9 cellular contexts compared by ENCODE assay signal in genomic region chr15:31483924-31484368, GRCh38.
DNase-seq lines count a peak whose midpoint lies in the region; ATAC-seq lines count a peak whose summit lies in the region.
"Had no signal": no experiment of that assay in that cellular context is flagged by ENCODE, and none has a peak within 500 bp of the region (broad histone marks: within the 10 kb centered on the region; RNA-seq: fewer than 3 reads in every experiment).

No MANE protein-coding gene starts in this region.

- peak overlapping the region; percentile 37 for H3K4me3 ChIP-seq in iPS-15b (ENCODE audit: low read depth, low read length)
- H3K4me3 ChIP-seq: HAP-1 had no signal

- DNase-seq in T-cell (peak in 33 of 34 experiments; percentile 27 to 69 (median 46)), NCI-H2107 treated with DMSO at 0.1 percent for 48 hours (lab: John Stamatoyannopoulos, UW; ENCODE audit: unreplicated experiment) (no peak), NCI-H774 (lab: John Stamatoyannopoulos, UW) (no peak)
- peak; percentile 54 to 55 for DNase-seq in activated T-cell treated with anti-CD3 and anti-CD28 coated beads, Interleukin-2, amount 50 U/mL, for 72 hours
- DNase-seq in stimulated activated naive CD4-positive, alpha-beta T cell treated with Interleukin-2 at 50 U/mL for 16 hours (lab: John Stamatoyannopoulos, UW): peak; percentile 27
- DNase-seq: NCI-H1417 had no signal

- H3K27me3 Mint-ChIP-seq in T-cell: peaks cover 0 to 7% of the 10 kb centered on the region in 2 donors
- H3K27me3 Mint-ChIP-seq in activated T-cell treated with anti-CD3 and anti-CD28 coated beads, Interleukin-2, amount 50 U/mL, for 72 hours (ENCODE audit: low read depth): peaks cover 10% of the 10 kb centered on the region

- H3K27ac Mint-ChIP-seq in T-cell: peak overlapping the region; percentile 82 to 88
- peak overlapping the region; percentile 85 for H3K27ac Mint-ChIP-seq in activated T-cell treated with anti-CD3 and anti-CD28 coated beads, Interleukin-2, amount 50 U/mL, for 72 hours

- H3K27me3 ChIP-seq in iPS-15b (ENCODE audit: control insufficient read depth, insufficient read depth, low read length): peaks cover 45% of the 10 kb centered on the region

- peak overlapping the region; percentile 81 to 86 (median 84) for H3K4me3 Mint-ChIP-seq in T-cell
- peak overlapping the region; percentile 89 to 95 for H3K4me3 Mint-ChIP-seq in activated T-cell treated with anti-CD3 and anti-CD28 coated beads, Interleukin-2, amount 50 U/mL, for 72 hours

- ATAC-seq in T-cell (replicated peaks in 1 of 4) (peak; percentile 48 to 66 (median 64)), GM18873 (IDR thresholded peaks at IDR 0.05; ENCODE audit: low FRiP score, unreplicated experiment) (no peak)
- ATAC-seq in activated T-cell treated with anti-CD3 and anti-CD28 coated beads, Interleukin-2, amount 50 U/mL, for 72 hours (replicated peaks in 1 of 2): peak in 1 of 2 donors; percentile 6

- H3K36me3 Mint-ChIP-seq in T-cell: no peaks in the 10 kb centered on the region
- H3K36me3 Mint-ChIP-seq in activated T-cell treated with anti-CD3 and anti-CD28 coated beads, Interleukin-2, amount 50 U/mL, for 72 hours (ENCODE audit: insufficient read depth in 2 of 2): peaks cover 8 to 9% of the 10 kb centered on the region in 2 donors

- H3K9ac ChIP-seq in iPS-15b (ENCODE audit: low read depth, low read length): no peak overlapping the region

- H3K4me1 ChIP-seq in iPS-15b (ENCODE audit: control insufficient read depth, insufficient read depth, low read length): no peaks in the 10 kb centered on the region
- H3K4me1 ChIP-seq: HAP-1 had no signal

- H3K9me3 ChIP-seq in iPS-15b (ENCODE audit: control insufficient read depth, insufficient read depth, low read length): no peaks in the 10 kb centered on the region
- H3K9me3 ChIP-seq: HAP-1 had no signal

- H3K4me1 Mint-ChIP-seq in T-cell: peaks cover 46 to 74% (median 67%) of the 10 kb centered on the region in 3 donors
- peaks cover 76% of the 10 kb centered on the region for H3K4me1 Mint-ChIP-seq in activated T-cell treated with anti-CD3 and anti-CD28 coated beads, Interleukin-2, amount 50 U/mL, for 72 hours (ENCODE audit: low read depth)

- no peaks in the 10 kb centered on the region for H3K36me3 ChIP-seq in iPS-15b (ENCODE audit: control insufficient read depth, insufficient read depth, low read length)
- H3K36me3 ChIP-seq: HAP-1 had no signal

- H3K9me3 Mint-ChIP-seq in T-cell: no peaks in the 10 kb centered on the region
- H3K9me3 Mint-ChIP-seq in activated T-cell treated with anti-CD3 and anti-CD28 coated beads, Interleukin-2, amount 50 U/mL, for 72 hours: no peaks in the 10 kb centered on the region

- CTCF ChIA-PET in T-cell (lab: Charles Lee): interaction anchor here in 1 of 2 donors (1.9 kb wide), 1 partner anchor 49 kb away, joined by 8 read pairs; no protein-coding TSS in a partner anchor

- POLR2A ChIA-PET in T-cell (lab: Charles Lee): interaction anchor here in 1 of 2 donors (0.7 to 1.0 kb wide), 2 partner anchors 10 to 92 kb away, joined by 3 read pairs; no protein-coding TSS in a partner anchor

Comparison
In these comparisons a context has a peak if more than half of its experiments do, and no peak if none do; other contexts are left out.
1. DNase-seq: peak in T-cell (33 of 34), activated T-cell treated with anti-CD3 and anti-CD28 coated beads, Interleukin-2, amount 50 U/mL, for 72 hours (2 of 2) and stimulated activated naive CD4-positive, alpha-beta T cell treated with Interleukin-2 at 50 U/mL for 16 hours (single experiment); none in NCI-H2107 treated with DMSO at 0.1 percent for 48 hours (single experiment) and NCI-H774 (single experiment).